Comparison of ENCODE assay signal across 21 cellular contexts in the genomic region with DNA sequence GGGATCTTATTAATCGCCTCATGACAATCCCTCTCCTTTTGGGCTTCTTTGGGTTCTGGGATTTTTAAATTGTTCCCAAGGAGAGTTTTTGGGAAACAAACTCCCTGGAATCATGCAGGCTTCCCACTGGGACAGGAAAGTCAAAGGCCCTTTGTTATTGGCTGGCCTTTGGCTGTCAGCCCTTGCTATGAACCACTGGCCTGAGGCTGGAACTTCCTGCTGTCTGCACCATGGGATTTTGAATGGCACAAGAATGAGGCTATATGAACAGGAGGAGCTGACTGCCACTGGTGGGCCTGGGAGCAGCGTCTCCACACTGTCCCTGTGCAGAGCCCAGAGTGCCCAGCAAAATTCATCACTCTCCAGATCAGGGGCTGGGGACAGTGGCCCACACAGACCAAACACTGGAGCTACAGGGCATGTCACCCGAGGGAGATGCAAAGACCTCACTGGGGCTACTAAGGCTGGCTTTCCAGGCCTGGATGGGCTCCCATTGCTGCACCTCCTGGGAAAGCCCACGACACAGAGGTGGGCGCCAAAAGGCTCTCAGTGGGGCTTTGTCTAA. TPM values are rescaled to one million over a fixed set of nuclear protein-coding genes. Genes with fewer than 3 reads are reported as not detected.
DNase-seq lines count a peak whose midpoint lies in the region; ATAC-seq and TF ChIP-seq lines count a peak whose summit lies in the region.
"Had no signal": no experiment of that assay in that cellular context is flagged by ENCODE, and none has a peak within 500 bp of the region (broad histone marks: within the 10 kb centered on the region; RNA-seq: fewer than 3 reads in every experiment).

No MANE protein-coding gene starts in this region.

- H3K9ac ChIP-seq in SK-N-SH = no peak overlapping the region

- POLR2A ChIA-PET in SK-N-SH (lab: Yijun Ruan, JAX) = no interaction called here

- peak; percentile 1 for DNase-seq in SK-N-SH
- peak; percentile 32 for DNase-seq in choroid plexus epithelial cell (ENCODE audit: low read depth)
- peak; percentile 73 for DNase-seq in islet precursor cell
- peak; percentile 66 for DNase-seq in superior temporal gyrus (ENCODE audit: extremely low spot score)
- no peak for DNase-seq in NCI-H1417 (lab: John Stamatoyannopoulos, UW)
- DNase-seq: 8988T; activated CD4-positive, CD25-positive, alpha-beta regulatory T cell treated with anti-CD3 and anti-CD28 coated beads, Interleukin-2, amount 50 U/mL, for 72 hours; activated effector memory CD4-positive, alpha-beta T cell treated with Interleukin-2 at 50 U/mL for 16 hours; cerebellar nuclear complex; gastrocnemius medialis; naive thymus-derived CD8-positive, alpha-beta T cell; NCI-H1436 treated with DMSO at 0.1 percent for 48 hours; NCI-H446; SHP77; stimulated activated CD4-positive, alpha-beta T cell treated with anti-CD3 and anti-CD28 coated beads, Interleukin-12 subunit alpha, Interleukin-12 subunit beta, amount 100 ng/mL, for 4 hours; T-helper 9 cell had no signal

- CTCF ChIA-PET in SK-N-SH (lab: Yijun Ruan, JAX) = interaction anchor here (1.0 to 1.2 kb wide), 3 partner anchors 11 to 244 kb away, joined by 3 read pairs; no protein-coding TSS in a partner anchor

- peaks cover 8% of the 10 kb centered on the region for H3F3A ChIP-seq in SK-N-SH (replicated peaks; ENCODE audit: insufficient read depth)

- H3K9me3 ChIP-seq in SK-N-SH = no peaks in the 10 kb centered on the region
- H3K9me3 ChIP-seq: gastrocnemius medialis, upper lobe of left lung had no signal

- TF ChIP-seq RAD21 in SK-N-SH (IDR thresholded peaks at IDR 0.05; ENCODE audit: low read length) = no peak

- TF ChIP-seq CTCF in SK-N-SH (IDR thresholded peaks at IDR 0.05) (no peak), choroid plexus epithelial cell (conservative IDR thresholded peaks at IDR 0.05; ENCODE audit: low read depth, low read length) (no peak)

- H3K27me3 ChIP-seq in SK-N-SH (ENCODE audit: insufficient read depth) = no peaks in the 10 kb centered on the region
- H3K27me3 ChIP-seq: gastrocnemius medialis, upper lobe of left lung had no signal

- no peaks in the 10 kb centered on the region for H3K36me3 ChIP-seq in SK-N-SH (replicated peaks in 1 of 2; ENCODE audit: control insufficient read depth in 1 of 2, insufficient read depth in 2 of 2, low read length in 1 of 2)

- WGBS in SK-N-SH (ENCODE audit: low lambda C conversion rate) = 95% methylated on average over 4 of the region's 5 CpGs

- H3K4me1 ChIP-seq in SK-N-SH (ENCODE audit: control insufficient read depth in 1 of 2, insufficient read depth in 2 of 2, low read depth in 1 of 2, low read length in 1 of 2) = peaks cover 13 to 19% of the 10 kb centered on the region in 2 experiments; a peak in 3 of 4 replicates
- H3K4me1 ChIP-seq: upper lobe of left lung had no signal

- H3K79me2 ChIP-seq in SK-N-SH (ENCODE audit: insufficient read depth) = no peaks in the 10 kb centered on the region

- H3K9me2 ChIP-seq in SK-N-SH = no peaks in the 10 kb centered on the region

- no peaks in the 10 kb centered on the region for H4K20me1 ChIP-seq in SK-N-SH (ENCODE audit: insufficient read depth)

- no peak overlapping the region for H3K4me2 ChIP-seq in SK-N-SH

- no peak overlapping the region for H2AFZ ChIP-seq in SK-N-SH (ENCODE audit: low read depth)

- no peak overlapping the region for H3K27ac ChIP-seq in SK-N-SH (ENCODE audit: low read depth in 2 of 2, low read length in 1 of 2)
- H3K27ac ChIP-seq: gastrocnemius medialis, upper lobe of left lung had no signal

- H3K4me3 ChIP-seq in SK-N-SH (ENCODE audit: low read depth in 2 of 2, low read length in 1 of 2) (no peak overlapping the region), choroid plexus epithelial cell (ENCODE audit: low read depth, low read length) (no peak overlapping the region)
- H3K4me3 ChIP-seq: gastrocnemius medialis, upper lobe of left lung had no signal

- no peak for ATAC-seq in SK-N-SH treated with all-trans-retinoic acid at 6 μM for 48 hours
- ATAC-seq in HG02588 (IDR thresholded peaks at IDR 0.05; ENCODE audit: unreplicated experiment) = no peak
- ATAC-seq in HG03469 (IDR thresholded peaks at IDR 0.05; ENCODE audit: unreplicated experiment) = no peak
- ATAC-seq: gastrocnemius medialis; naive thymus-derived CD8-positive, alpha-beta T cell; stimulated activated memory B cell treated with anti-CD40 and anti-IgM and Interleukin-4, amounts not matched to agents 10 μg/mL and 1 μg/mL and 100 μg/mL, for 72 hours had no signal

- TF ChIP-seq EP300 in SK-N-SH (IDR thresholded peaks at IDR 0.05; ENCODE audit: borderline replicate concordance in 1 of 2, low read depth in 1 of 2, low read length in 1 of 2) = no peak

TF ChIP-seq in SK-N-SH, 30 proteins besides CTCF, POLR2A, EP300 and RAD21 (continues in another document):
- no peak for TF ChIP-seq RCOR1 (IDR thresholded peaks at IDR 0.05; ENCODE audit: low read length)
- TF ChIP-seq TCF12 (IDR thresholded peaks at IDR 0.05) = no peak
- no peak for TF ChIP-seq TEAD4 (IDR thresholded peaks at IDR 0.05; ENCODE audit: borderline replicate concordance, insufficient read depth)
- no peak for TF ChIP-seq FOXM1 (IDR thresholded peaks at IDR 0.05; ENCODE audit: low read depth)
- no peak for TF ChIP-seq FOXJ3 (CRISPR knock-in tag; IDR thresholded peaks at IDR 0.05)
- no peak for TF ChIP-seq MEF2A (IDR thresholded peaks at IDR 0.05; ENCODE audit: borderline replicate concordance, low read depth)
- TF ChIP-seq ELF1 (IDR thresholded peaks at IDR 0.05) = no peak
- TF ChIP-seq, protein P1, sequence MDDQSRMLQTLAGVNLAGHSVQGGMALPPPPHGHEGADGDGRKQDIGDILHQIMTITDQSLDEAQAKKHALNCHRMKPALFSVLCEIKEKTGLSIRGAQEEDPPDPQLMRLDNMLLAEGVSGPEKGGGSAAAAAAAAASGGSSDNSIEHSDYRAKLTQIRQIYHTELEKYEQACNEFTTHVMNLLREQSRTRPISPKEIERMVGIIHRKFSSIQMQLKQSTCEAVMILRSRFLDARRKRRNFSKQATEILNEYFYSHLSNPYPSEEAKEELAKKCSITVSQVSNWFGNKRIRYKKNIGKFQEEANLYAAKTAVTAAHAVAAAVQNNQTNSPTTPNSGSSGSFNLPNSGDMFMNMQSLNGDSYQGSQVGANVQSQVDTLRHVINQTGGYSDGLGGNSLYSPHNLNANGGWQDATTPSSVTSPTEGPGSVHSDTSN (IDR thresholded peaks at IDR 0.05) = no peak
- TF ChIP-seq GABPA (IDR thresholded peaks at IDR 0.05; ENCODE audit: low read depth) = no peak
- TF ChIP-seq, protein P2, sequence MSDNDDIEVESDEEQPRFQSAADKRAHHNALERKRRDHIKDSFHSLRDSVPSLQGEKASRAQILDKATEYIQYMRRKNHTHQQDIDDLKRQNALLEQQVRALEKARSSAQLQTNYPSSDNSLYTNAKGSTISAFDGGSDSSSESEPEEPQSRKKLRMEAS (IDR thresholded peaks at IDR 0.05; ENCODE audit: low read depth) = no peak
- TF ChIP-seq GATA2 (CRISPR knock-in tag; IDR thresholded peaks at IDR 0.05) = no peak
- TF ChIP-seq SIN3A (IDR thresholded peaks at IDR 0.05; ENCODE audit: borderline replicate concordance, low read depth, low read length) = no peak
- no peak for TF ChIP-seq FOSL2 (IDR thresholded peaks at IDR 0.05; ENCODE audit: borderline replicate concordance, low read depth)
- no peak for TF ChIP-seq JUND (IDR thresholded peaks at IDR 0.05)
- TF ChIP-seq YY1 (IDR thresholded peaks at IDR 0.05; ENCODE audit: low read depth) = no peak

TF ChIP-seq in SK-N-SH treated with all-trans-retinoic acid at 6 μM for 48 hours, 23 proteins besides CTCF, POLR2A, EP300 and RAD21 (continues in another document):
- TF ChIP-seq, protein P3, sequence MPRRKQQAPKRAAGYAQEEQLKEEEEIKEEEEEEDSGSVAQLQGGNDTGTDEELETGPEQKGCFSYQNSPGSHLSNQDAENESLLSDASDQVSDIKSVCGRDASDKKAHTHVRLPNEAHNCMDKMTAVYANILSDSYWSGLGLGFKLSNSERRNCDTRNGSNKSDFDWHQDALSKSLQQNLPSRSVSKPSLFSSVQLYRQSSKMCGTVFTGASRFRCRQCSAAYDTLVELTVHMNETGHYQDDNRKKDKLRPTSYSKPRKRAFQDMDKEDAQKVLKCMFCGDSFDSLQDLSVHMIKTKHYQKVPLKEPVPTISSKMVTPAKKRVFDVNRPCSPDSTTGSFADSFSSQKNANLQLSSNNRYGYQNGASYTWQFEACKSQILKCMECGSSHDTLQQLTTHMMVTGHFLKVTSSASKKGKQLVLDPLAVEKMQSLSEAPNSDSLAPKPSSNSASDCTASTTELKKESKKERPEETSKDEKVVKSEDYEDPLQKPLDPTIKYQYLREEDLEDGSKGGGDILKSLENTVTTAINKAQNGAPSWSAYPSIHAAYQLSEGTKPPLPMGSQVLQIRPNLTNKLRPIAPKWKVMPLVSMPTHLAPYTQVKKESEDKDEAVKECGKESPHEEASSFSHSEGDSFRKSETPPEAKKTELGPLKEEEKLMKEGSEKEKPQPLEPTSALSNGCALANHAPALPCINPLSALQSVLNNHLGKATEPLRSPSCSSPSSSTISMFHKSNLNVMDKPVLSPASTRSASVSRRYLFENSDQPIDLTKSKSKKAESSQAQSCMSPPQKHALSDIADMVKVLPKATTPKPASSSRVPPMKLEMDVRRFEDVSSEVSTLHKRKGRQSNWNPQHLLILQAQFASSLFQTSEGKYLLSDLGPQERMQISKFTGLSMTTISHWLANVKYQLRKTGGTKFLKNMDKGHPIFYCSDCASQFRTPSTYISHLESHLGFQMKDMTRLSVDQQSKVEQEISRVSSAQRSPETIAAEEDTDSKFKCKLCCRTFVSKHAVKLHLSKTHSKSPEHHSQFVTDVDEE (CRISPR knock-in tag; IDR thresholded peaks at IDR 0.05) = no peak
- TF ChIP-seq ZNF8 (CRISPR knock-in tag; IDR thresholded peaks at IDR 0.05) (no peak), ZC3H10 (CRISPR knock-in tag; IDR thresholded peaks at IDR 0.05) (no peak), OSR1 (CRISPR knock-in tag; IDR thresholded peaks at IDR 0.05) (no peak), TOX (CRISPR knock-in tag; IDR thresholded peaks at IDR 0.05; ENCODE audit: borderline replicate concordance) (no peak), ZNF565 (CRISPR knock-in tag; conservative IDR thresholded peaks at IDR 0.05; ENCODE audit: low read depth) (no peak), ZFP30 (CRISPR knock-in tag; IDR thresholded peaks at IDR 0.05) (no peak), GLIS3 (CRISPR knock-in tag; IDR thresholded peaks at IDR 0.05) (no peak)
- TF ChIP-seq, protein P4, sequence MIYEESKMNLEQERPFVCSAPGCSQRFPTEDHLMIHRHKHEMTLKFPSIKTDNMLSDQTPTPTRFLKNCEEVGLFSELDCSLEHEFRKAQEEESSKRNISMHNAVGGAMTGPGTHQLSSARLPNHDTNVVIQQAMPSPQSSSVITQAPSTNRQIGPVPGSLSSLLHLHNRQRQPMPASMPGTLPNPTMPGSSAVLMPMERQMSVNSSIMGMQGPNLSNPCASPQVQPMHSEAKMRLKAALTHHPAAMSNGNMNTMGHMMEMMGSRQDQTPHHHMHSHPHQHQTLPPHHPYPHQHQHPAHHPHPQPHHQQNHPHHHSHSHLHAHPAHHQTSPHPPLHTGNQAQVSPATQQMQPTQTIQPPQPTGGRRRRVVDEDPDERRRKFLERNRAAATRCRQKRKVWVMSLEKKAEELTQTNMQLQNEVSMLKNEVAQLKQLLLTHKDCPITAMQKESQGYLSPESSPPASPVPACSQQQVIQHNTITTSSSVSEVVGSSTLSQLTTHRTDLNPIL (CRISPR knock-in tag; IDR thresholded peaks at IDR 0.05; ENCODE audit: low read depth) = no peak

RNA-seq across cellular contexts. Expression of a gene that starts 35.7 kb away (rescaled TPM):
- 30.6 and 34.3 TPM in 2 replicates for polyA plus RNA-seq in SK-N-SH (2012; rRNA removed)
- 14.6 and 22.5 TPM in 2 replicates for polyA plus RNA-seq in SK-N-SH (2012; cell fraction: cytosol; rRNA removed)
- polyA plus RNA-seq in SK-N-SH (2012; cell fraction: nucleus; rRNA removed) = 41.1 and 47.5 TPM in 2 replicates

Comparison
In these comparisons a context has a peak if more than half of its experiments do, and no peak if none do; other contexts are left out.
1. DNase-seq: peak in SK-N-SH (single experiment), choroid plexus epithelial cell (single experiment), islet precursor cell (single experiment) and superior temporal gyrus (single experiment); none in NCI-H1417 (0 of 3).